In the genomic region with DNA sequence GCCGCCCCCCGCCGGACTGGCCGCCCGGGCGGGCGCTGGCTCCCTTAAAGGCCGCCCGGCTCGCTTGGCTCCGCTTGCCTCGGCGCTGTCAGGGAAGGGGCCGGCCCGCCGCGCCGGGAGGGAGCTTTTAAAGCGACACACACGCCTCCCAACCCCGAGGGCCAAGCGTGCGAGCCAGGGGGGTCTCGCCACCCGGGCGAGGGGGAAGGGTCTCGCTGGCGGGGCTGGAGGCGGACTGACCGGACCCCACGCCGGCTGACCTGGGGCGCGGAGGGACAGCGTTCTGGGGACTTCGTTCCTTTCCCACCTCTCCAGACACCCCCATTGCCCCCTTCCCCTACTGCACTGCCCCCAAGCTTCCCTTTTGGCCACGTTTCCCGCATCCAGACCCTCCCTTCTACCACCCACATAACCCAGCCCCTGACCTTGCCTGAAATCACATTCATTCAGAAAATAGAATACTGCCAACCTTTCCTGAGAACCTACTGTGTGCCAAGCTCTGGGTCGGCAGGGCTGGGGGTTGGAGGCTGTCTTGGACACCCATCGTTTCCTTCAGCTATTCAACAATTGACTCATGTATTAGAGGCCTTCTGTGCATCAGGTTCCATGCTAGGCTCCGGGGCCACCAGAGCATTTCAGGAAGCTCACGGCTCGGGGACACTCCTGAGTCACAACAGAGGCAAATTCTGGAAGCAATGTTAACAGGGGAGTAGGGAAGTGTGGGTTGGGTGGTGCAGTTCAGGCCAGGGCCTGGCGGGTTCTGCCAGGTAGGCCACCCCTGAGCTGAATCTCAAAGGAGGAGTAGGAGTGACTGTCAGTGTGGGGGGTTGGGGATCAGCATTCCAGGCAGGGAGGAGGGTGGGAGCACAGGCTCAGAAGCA, we compare ENCODE assay signal across 9 cellular contexts. TPM values are rescaled to one million over a fixed set of nuclear protein-coding genes. Genes with fewer than 3 reads are reported as not detected.
DNase-seq lines count a peak whose midpoint lies in the region; ATAC-seq and TF ChIP-seq lines count a peak whose summit lies in the region.
"Had no signal": no experiment of that assay in that cellular context is flagged by ENCODE, and none has a peak within 500 bp of the region (broad histone marks: within the 10 kb centered on the region; RNA-seq: fewer than 3 reads in every experiment).

A gene with protein sequence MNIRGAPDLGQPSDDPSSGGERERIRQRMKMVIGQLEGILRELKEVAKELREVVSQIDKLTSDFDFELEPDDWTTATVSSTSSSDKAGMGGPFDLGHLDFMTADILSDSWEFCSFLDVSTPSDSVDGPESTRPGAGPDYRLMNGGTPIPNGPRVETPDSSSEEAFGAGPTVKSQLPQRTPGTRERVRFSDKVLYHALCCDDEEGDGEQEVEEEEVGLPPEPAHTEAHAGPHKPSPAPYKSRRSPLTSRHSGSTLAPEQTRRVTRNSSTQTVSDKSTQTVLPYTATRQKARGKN (minus strand): TSS at position 102 of the 881 bp plus-strand sequence. CDS start 2,221 bp downstream, outside the sequence.

- TF ChIP-seq CTCF in lower lobe of right lung (IDR thresholded peaks at IDR 0.05) (no peak), tibial artery (IDR thresholded peaks at IDR 0.05) (no peak)

- DNase-seq in DMS 273 (lab: John Stamatoyannopoulos, UW; ENCODE audit: unreplicated experiment) (peak; percentile 61), DMS 273 treated with DMSO at 0.1 percent for 48 hours (lab: John Stamatoyannopoulos, UW) (no peak), lower lobe of right lung (no peak), tibial artery (peak in 1 of 2 donors; percentile 36), SHP77 treated with DMSO at 0.1 percent for 48 hours (lab: John Stamatoyannopoulos, UW) (no peak), NCI-H446 treated with DMSO at 0.1 percent for 48 hours (lab: John Stamatoyannopoulos, UW) (no peak)
- DNase-seq in activated naive CD4-positive, alpha-beta T cell (lab: John Stamatoyannopoulos, UW), result no peak

- H3K27ac ChIP-seq in lower lobe of right lung, result no peak within 1 kb of the TSS
- H3K27ac ChIP-seq in tibial artery, result peak within 1 kb of the TSS; percentile 2 to 23
- H3K27ac ChIP-seq: 22Rv1 had no signal

- H3K4me3 ChIP-seq in endocrine pancreas (ENCODE audit: control insufficient read depth, insufficient read depth, low read length) (no peak within 1 kb of the TSS), lower lobe of right lung (peak within 1 kb of the TSS; percentile 54), tibial artery (peak within 1 kb of the TSS; percentile 53 to 60)

- H3K36me3 ChIP-seq in endocrine pancreas (ENCODE audit: control insufficient read depth, insufficient read depth, low read length) (no peaks in the 10 kb centered on the region), lower lobe of right lung (no peaks in the 10 kb centered on the region), tibial artery (no peaks in the 10 kb centered on the region)

- no peaks in the 10 kb centered on the region for H3K4me1 ChIP-seq in endocrine pancreas (ENCODE audit: control insufficient read depth, insufficient read depth, low read length)
- peaks cover 14% of the 10 kb centered on the region for H3K4me1 ChIP-seq in lower lobe of right lung
- H3K4me1 ChIP-seq in tibial artery, result peaks cover 0 to 26% (median 15%) of the 10 kb centered on the region in 4 donors

- H3K9me3 ChIP-seq in endocrine pancreas (ENCODE audit: control insufficient read depth, low read length), result no peaks in the 10 kb centered on the region
- no peaks in the 10 kb centered on the region for H3K9me3 ChIP-seq in lower lobe of right lung
- H3K9me3 ChIP-seq in tibial artery, result no peaks in the 10 kb centered on the region

- H3K27me3 ChIP-seq in endocrine pancreas (ENCODE audit: control insufficient read depth, insufficient read depth, low read length), result no peaks in the 10 kb centered on the region
- peaks cover 60% of the 10 kb centered on the region for H3K27me3 ChIP-seq in lower lobe of right lung (ENCODE audit: low read depth)
- H3K27me3 ChIP-seq in tibial artery, result peaks cover 0 to 49% of the 10 kb centered on the region in 2 donors

- ATAC-seq in lower lobe of right lung, result peak in 1 of 2 donors; percentile 32

- intact Hi-C loops in lower lobe of right lung (cut with DNase I), result no loop called here
- intact Hi-C loops in tibial artery (cut with DNase I; ENCODE audit: low total_unique reads), result no loop called here

- H3K9ac ChIP-seq in endocrine pancreas (ENCODE audit: control insufficient read depth, insufficient read depth, low read length), result peak within 1 kb of the TSS; percentile 69

RNA-seq across cellular contexts. Expression of the gene that starts here (rescaled TPM):
- total RNA-seq in lower lobe of right lung, result 3.8 TPM
